ENCODE assay signal across 23 cellular contexts in the genomic region with DNA sequence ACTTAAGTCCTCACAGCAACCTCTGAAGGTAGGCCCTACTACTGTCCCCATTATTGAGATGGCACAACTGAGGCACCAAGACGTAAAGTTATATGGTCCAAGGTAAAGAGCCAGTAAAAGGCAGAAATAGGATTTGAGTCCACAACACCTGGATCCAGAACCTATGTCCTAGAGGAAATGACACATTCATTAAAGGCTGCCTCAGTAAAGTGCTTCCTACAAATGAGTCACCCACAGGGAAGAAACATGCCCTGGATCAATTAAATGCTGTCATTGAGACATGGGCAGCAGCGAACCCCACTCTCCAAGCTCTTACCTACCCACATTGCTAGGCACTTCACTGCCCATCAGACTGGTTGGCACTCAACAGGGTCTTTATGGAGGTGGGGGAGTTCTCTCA.
DNase-seq lines count a peak whose midpoint lies in the region; ATAC-seq and TF ChIP-seq lines count a peak whose summit lies in the region.
"Had no signal": no experiment of that assay in that cellular context is flagged by ENCODE, and none has a peak within 500 bp of the region (broad histone marks: within the 10 kb centered on the region; RNA-seq: fewer than 3 reads in every experiment).

No MANE protein-coding gene starts in this region.

- ATAC-seq in RWPE2 (ENCODE audit: low read depth): peak; percentile 65
- no peak for ATAC-seq in stimulated activated effector memory CD8-positive, alpha-beta T cell treated with anti-CD3 and anti-CD28 coated beads, Interleukin-12 subunit alpha, Interleukin-12 subunit beta, amount 100 ng/mL, for 72 hours
- ATAC-seq in lower lobe of right lung: no peak
- ATAC-seq: GM12878 had no signal

- TF ChIP-seq CTCF in RWPE2 (IDR thresholded peaks at IDR 0.05; ENCODE audit: poor library complexity, severe bottlenecking) (no peak), epithelial cell of esophagus (IDR thresholded peaks at IDR 0.05; ENCODE audit: insufficient read depth, low read depth, low read length, missing control alignments) (no peak), lower lobe of right lung (IDR thresholded peaks at IDR 0.05) (no peak)

- H3K36me3 Mint-ChIP-seq in stimulated activated effector memory CD8-positive, alpha-beta T cell treated with anti-CD3 and anti-CD28 coated beads, Interleukin-12 subunit alpha, Interleukin-12 subunit beta, amount 100 ng/mL, for 72 hours: no peaks in the 10 kb centered on the region
- H3K36me3 Mint-ChIP-seq: CD14-positive monocyte; CD4-positive, alpha-beta memory T cell; CD4-positive, CD25-positive, alpha-beta regulatory T cell; CD8-positive, alpha-beta memory T cell had no signal

- H3K27ac Mint-ChIP-seq in stimulated activated effector memory CD8-positive, alpha-beta T cell treated with anti-CD3 and anti-CD28 coated beads, Interleukin-12 subunit alpha, Interleukin-12 subunit beta, amount 100 ng/mL, for 72 hours: no peak overlapping the region
- H3K27ac Mint-ChIP-seq: CD14-positive monocyte; CD4-positive, alpha-beta memory T cell; CD4-positive, CD25-positive, alpha-beta regulatory T cell; CD8-positive, alpha-beta memory T cell had no signal

- no peak for DNase-seq in RWPE2 (ENCODE audit: low spot score)
- DNase-seq in epithelial cell of esophagus (ENCODE audit: low read depth): peak; percentile 2
- peak; percentile 54 for DNase-seq in kidney tubule cell (ENCODE audit: low spot score)
- no peak for DNase-seq in stimulated activated effector memory CD8-positive, alpha-beta T cell treated with anti-CD3 and anti-CD28 coated beads, Interleukin-12 subunit alpha, Interleukin-12 subunit beta, amount 100 ng/mL, for 72 hours (ENCODE audit: low spot score in 2 of 2)
- DNase-seq in lower lobe of right lung: no peak
- DNase-seq: 8988T; ACHN; BE2C; C1 segment of cervical spinal cord; CD4-positive, alpha-beta memory T cell; CD4-positive, CD25-positive, alpha-beta regulatory T cell; CD8-positive, alpha-beta memory T cell; COR-L47; DMS 273 treated with DMSO at 0.1 percent for 48 hours; DMS153; DMS53; DMS79; DND-41; EL; GDM1 had no signal

- no peaks in the 10 kb centered on the region for H3K4me1 Mint-ChIP-seq in stimulated activated effector memory CD8-positive, alpha-beta T cell treated with anti-CD3 and anti-CD28 coated beads, Interleukin-12 subunit alpha, Interleukin-12 subunit beta, amount 100 ng/mL, for 72 hours
- H3K4me1 Mint-ChIP-seq: CD14-positive monocyte; CD4-positive, alpha-beta memory T cell; CD4-positive, CD25-positive, alpha-beta regulatory T cell; CD8-positive, alpha-beta memory T cell had no signal

- H3K4me1 ChIP-seq in RWPE2 (ENCODE audit: insufficient read depth, poor library complexity, severe bottlenecking): no peaks in the 10 kb centered on the region
- H3K4me1 ChIP-seq in lower lobe of right lung: no peaks in the 10 kb centered on the region
- H3K4me1 ChIP-seq: BE2C, BLaER1 had no signal

- H3K4me3 ChIP-seq in RWPE2 (ENCODE audit: severe bottlenecking): no peak overlapping the region
- H3K4me3 ChIP-seq in epithelial cell of esophagus (ENCODE audit: low read length): no peak overlapping the region
- no peak overlapping the region for H3K4me3 ChIP-seq in lower lobe of right lung
- H3K4me3 ChIP-seq: BLaER1, GM12878 had no signal

- no peak overlapping the region for H3K4me3 Mint-ChIP-seq in stimulated activated effector memory CD8-positive, alpha-beta T cell treated with anti-CD3 and anti-CD28 coated beads, Interleukin-12 subunit alpha, Interleukin-12 subunit beta, amount 100 ng/mL, for 72 hours
- H3K4me3 Mint-ChIP-seq: CD14-positive monocyte; CD4-positive, alpha-beta memory T cell; CD4-positive, CD25-positive, alpha-beta regulatory T cell; CD8-positive, alpha-beta memory T cell had no signal

- peaks cover 12% of the 10 kb centered on the region for H3K9me3 Mint-ChIP-seq in stimulated activated effector memory CD8-positive, alpha-beta T cell treated with anti-CD3 and anti-CD28 coated beads, Interleukin-12 subunit alpha, Interleukin-12 subunit beta, amount 100 ng/mL, for 72 hours

- H3K27ac ChIP-seq in RWPE2 (ENCODE audit: poor library complexity, severe bottlenecking): no peak overlapping the region
- H3K27ac ChIP-seq in lower lobe of right lung: no peak overlapping the region
- H3K27ac ChIP-seq: BLaER1 had no signal

- intact Hi-C loops in lower lobe of right lung (cut with DNase I): no loop called here

- no peaks in the 10 kb centered on the region for H3K36me3 ChIP-seq in RWPE2 (ENCODE audit: low read depth)
- no peaks in the 10 kb centered on the region for H3K36me3 ChIP-seq in lower lobe of right lung
- H3K36me3 ChIP-seq: BE2C, BLaER1 had no signal

- H3K27me3 ChIP-seq in RWPE2 (ENCODE audit: insufficient read depth, poor library complexity, severe bottlenecking) (no peaks in the 10 kb centered on the region), lower lobe of right lung (ENCODE audit: low read depth) (no peaks in the 10 kb centered on the region)
- H3K27me3 ChIP-seq: BE2C, BLaER1 had no signal

- H3K9me3 ChIP-seq in RWPE2 (ENCODE audit: severe bottlenecking): no peaks in the 10 kb centered on the region
- H3K9me3 ChIP-seq in lower lobe of right lung: no peaks in the 10 kb centered on the region
- H3K9me3 ChIP-seq: BE2C, BLaER1 had no signal

Comparison
In these comparisons a context has a peak if more than half of its experiments do, and no peak if none do; other contexts are left out.
1. DNase-seq: peak in epithelial cell of esophagus (single experiment) and kidney tubule cell (single experiment); none in RWPE2 (single experiment), stimulated activated effector memory CD8-positive, alpha-beta T cell treated with anti-CD3 and anti-CD28 coated beads, Interleukin-12 subunit alpha, Interleukin-12 subunit beta, amount 100 ng/mL, for 72 hours (0 of 2) and lower lobe of right lung (single experiment).